Comparison of ENCODE assay signal across 8 cellular contexts in the genomic region with DNA sequence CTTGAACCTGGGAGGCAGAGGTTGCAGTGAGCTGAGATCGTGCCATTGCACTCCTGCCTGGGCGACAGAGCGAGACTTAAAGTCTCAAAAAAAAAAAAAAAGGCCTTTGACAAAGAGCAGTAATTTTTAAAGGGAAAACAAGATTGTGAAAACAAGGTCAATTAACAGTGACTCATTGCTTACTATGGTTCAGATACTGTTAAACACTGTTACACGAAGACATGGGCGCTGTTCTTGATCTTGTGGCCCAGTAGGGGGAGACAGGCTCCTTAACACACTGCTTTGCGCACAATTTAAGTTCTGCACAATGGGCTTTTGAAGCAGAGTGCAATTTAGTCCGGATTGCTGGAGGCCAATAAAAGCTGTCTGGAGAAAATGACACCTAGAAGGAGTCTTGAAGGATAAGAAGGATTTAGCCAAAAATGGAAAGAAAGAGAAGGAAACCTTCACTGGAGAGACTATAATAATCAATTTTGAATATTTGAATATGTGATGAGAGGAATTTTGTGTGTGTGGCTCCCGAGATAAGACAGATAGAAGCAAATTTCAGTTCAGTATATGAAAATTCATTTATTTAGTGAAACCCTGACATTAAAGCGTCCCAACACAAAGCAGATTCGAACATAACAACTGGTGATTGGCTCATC. TPM values are rescaled to one million over a fixed set of nuclear protein-coding genes. Genes with fewer than 3 reads are reported as not detected.
DNase-seq lines count a peak whose midpoint lies in the region; ATAC-seq, FAIRE-seq and TF ChIP-seq lines count a peak whose summit lies in the region.

No MANE protein-coding gene starts in this region.

- H3K36me3 ChIP-seq in Loucy (ENCODE audit: insufficient read depth, low read length) = peaks cover 35% of the 10 kb centered on the region
- peaks cover 17 to 28% of the 10 kb centered on the region in 2 experiments for H3K36me3 ChIP-seq in SK-N-SH (replicated peaks in 1 of 2; ENCODE audit: control insufficient read depth in 1 of 2, insufficient read depth in 2 of 2, low read length in 1 of 2)
- peaks cover 60% of the 10 kb centered on the region for H3K36me3 ChIP-seq in K562 (ENCODE audit: control insufficient read depth, insufficient read depth, low read length)

- H2AFZ ChIP-seq in Loucy (ENCODE audit: low read length) (no peak overlapping the region), SK-N-SH (ENCODE audit: low read depth) (no peak overlapping the region), K562 (ENCODE audit: low read depth, low read length) (no peak overlapping the region)

- intact Hi-C loops in K562 (cut with micrococcal nuclease) = loop anchor here (2.0 to 5.0 kb wide), 2 partner anchors 99 to 203 kb away; no protein-coding TSS in a partner anchor

- BruUV-seq in K562 (replicated peaks; lab: Mats Ljungman, UMichigan) = no TSS peak

- peaks cover 2% of the 10 kb centered on the region; the same call in 1 of the 2 replicates for H3F3A ChIP-seq in Loucy (ENCODE audit: low read depth)
- H3F3A ChIP-seq in SK-N-SH (replicated peaks; ENCODE audit: insufficient read depth) = peaks cover 16% of the 10 kb centered on the region

- peaks cover 23% of the 10 kb centered on the region for H3K4me1 ChIP-seq in Loucy (ENCODE audit: insufficient read depth, low read length, poor library complexity, severe bottlenecking)
- H3K4me1 ChIP-seq in SK-N-SH (ENCODE audit: control insufficient read depth in 1 of 2, insufficient read depth in 2 of 2, low read depth in 1 of 2, low read length in 1 of 2) = no peaks in the 10 kb centered on the region
- H3K4me1 ChIP-seq in K562 (replicated peaks in 1 of 2; ENCODE audit: control insufficient read depth in 2 of 2, insufficient read depth in 2 of 2, low read length in 2 of 2) = peaks cover 10 to 25% of the 10 kb centered on the region in 2 experiments

- TF ChIP-seq RAD21 in SK-N-SH (IDR thresholded peaks at IDR 0.05; ENCODE audit: low read length) = peak; percentile 70
- TF ChIP-seq RAD21 in K562 (CRISPR knock-in tag; conservative IDR thresholded peaks at IDR 0.05 in 1 of 2, IDR thresholded peaks at IDR 0.05 in 1 of 2) = peak; percentile 90 to 93

- WGBS in SK-N-SH (ENCODE audit: low lambda C conversion rate) = 77% methylated on average over 10 of the region's 10 CpGs
- WGBS in K562 (ENCODE audit: insufficient coverage, low coverage, missing lambda C conversion rate) = 39% methylated on average over 10 of the region's 10 CpGs

- H3K9me3 ChIP-seq in Loucy (ENCODE audit: insufficient read depth, low read depth, low read length) (no peaks in the 10 kb centered on the region), SK-N-SH (no peaks in the 10 kb centered on the region), K562 (replicated peaks; ENCODE audit: control insufficient read depth, insufficient read depth, low read depth, low read length) (no peaks in the 10 kb centered on the region)

- peak; percentile 93 for FAIRE-seq in K562 (lab: Jason Lieb, UNC)

- CTCF ChIA-PET in SK-N-SH (lab: Yijun Ruan, JAX) = interaction anchor here (0.6 to 2.7 kb wide), 14 partner anchors 9 to 191 kb away, joined by 3 to 12 read pairs (median 3); a partner anchor contains a TSS
- CTCF ChIA-PET in K562 (lab: Yijun Ruan, JAX; ENCODE audit: low intra/inter-chr PET ratio) = interaction anchor here (0.6 to 1.2 kb wide), 8 partner anchors 26 to 202 kb away, joined by 3 to 7 read pairs (median 4); no protein-coding TSS in a partner anchor

- no peaks in the 10 kb centered on the region for H3K9me1 ChIP-seq in K562 (ENCODE audit: control insufficient read depth, insufficient read depth, low read length)

- no peaks in the 10 kb centered on the region for H3K9me2 ChIP-seq in Loucy (replicated peaks; ENCODE audit: low read depth, low read length)
- no peaks in the 10 kb centered on the region for H3K9me2 ChIP-seq in SK-N-SH

- in situ Hi-C loops in K562 (cut with MboI) = loop anchor here (5.0 to 10.0 kb wide), 2 partner anchors 98 to 201 kb away; a partner anchor contains a TSS

- TF ChIP-seq EP300 in SK-N-SH (IDR thresholded peaks at IDR 0.05; ENCODE audit: borderline replicate concordance in 1 of 2, low read depth in 1 of 2, low read length in 1 of 2) = no peak
- no peak for TF ChIP-seq EP300 in K562 (IDR thresholded peaks at IDR 0.05; ENCODE audit: low read length)

- H3K27ac ChIP-seq in 22Rv1 (no peak overlapping the region), SK-N-SH (ENCODE audit: low read depth in 2 of 2, low read length in 1 of 2) (no peak overlapping the region), K562 (ENCODE audit: extremely low read depth, low read depth, low read length) (no peak overlapping the region)

- H3K4me3 ChIP-seq in Loucy (ENCODE audit: low read length, poor library complexity, severe bottlenecking) (no peak overlapping the region), SK-N-SH (ENCODE audit: low read depth in 2 of 2, low read length in 1 of 2) (peak overlapping the region in 1 of 2 experiments; percentile 51; a peak in 1 of 4 replicates), K562 (no peak overlapping the region)

- H3K4me2 ChIP-seq in Loucy (ENCODE audit: low read depth, low read length, poor library complexity, severe bottlenecking) (no peak overlapping the region), SK-N-SH (no peak overlapping the region), K562 (ENCODE audit: insufficient read depth, low read length) (no peak overlapping the region)

- TF ChIP-seq POLR2A in K562 (conservative IDR thresholded peaks at IDR 0.05) = no peak

- ATAC-seq in K562 (peak; percentile 86), GM18907 (IDR thresholded peaks at IDR 0.05; ENCODE audit: unreplicated experiment) (no peak)

- H3K79me2 ChIP-seq in Loucy (ENCODE audit: insufficient read depth, low read length) = 0 out of 2 replicates have a peak, but pooled peaks cover 4% of the 10 kb centered on the region
- H3K79me2 ChIP-seq in SK-N-SH (ENCODE audit: insufficient read depth) = peaks cover 1% of the 10 kb centered on the region; the same call in 1 of the 2 replicates
- H3K79me2 ChIP-seq in K562 (ENCODE audit: control insufficient read depth, insufficient read depth, low read length) = peaks cover 9% of the 10 kb centered on the region; the same call in 1 of the 3 replicates

- POLR2A ChIA-PET in SK-N-SH (lab: Yijun Ruan, JAX) (interaction anchor here (0.7 kb wide), 1 partner anchor 73 kb away, joined by 3 read pairs; no protein-coding TSS in a partner anchor), K562 (lab: Yijun Ruan, JAX) (interaction anchor here (1.2 kb wide), 1 partner anchor 187 kb away, joined by 6 read pairs; no protein-coding TSS in a partner anchor)

- DNase-seq in GM10266 (ENCODE audit: extremely low spot score) (no peak), SK-N-SH (peak; percentile 53), K562 (ENCODE audit: extremely low read depth in 1 of 4, low spot score in 3 of 4) (peak; percentile 74 to 89 (median 76)), inferior parietal cortex (ENCODE audit: extremely low spot score) (peak; percentile 84)
- peak; percentile 11 to 48 for DNase-seq in stimulated activated CD4-positive, alpha-beta T cell treated with anti-CD3 and anti-CD28 coated beads, Interleukin-4, amount 100 ng/mL, for 4 hours

- peak; percentile 83 for TF ChIP-seq CTCF in 22Rv1 (IDR thresholded peaks at IDR 0.05)
- TF ChIP-seq CTCF in GM10266 (IDR thresholded peaks at IDR 0.05; ENCODE audit: control insufficient read depth, insufficient read depth, low read depth, missing control alignments) = peak; percentile 65
- TF ChIP-seq CTCF in Loucy (conservative IDR thresholded peaks at IDR 0.05; ENCODE audit: low read length) = peak; percentile 92
- TF ChIP-seq CTCF in SK-N-SH (IDR thresholded peaks at IDR 0.05) = peak; percentile 78
- peak; percentile 93 to 98 (median 95) for TF ChIP-seq CTCF in K562 (IDR thresholded peaks at IDR 0.05 in 2 of 3, conservative IDR thresholded peaks at IDR 0.05 in 1 of 3; ENCODE audit: insufficient read depth in 2 of 3, low read depth in 1 of 3, low read length in 3 of 3)

- no peaks in the 10 kb centered on the region for H3K27me3 ChIP-seq in Loucy (ENCODE audit: insufficient read depth, low read length, poor library complexity, severe bottlenecking)
- no peaks in the 10 kb centered on the region for H3K27me3 ChIP-seq in SK-N-SH (ENCODE audit: insufficient read depth)
- H3K27me3 ChIP-seq in K562 (ENCODE audit: control insufficient read depth in 2 of 2, insufficient read depth in 2 of 2, low read length in 2 of 2) = no peaks in the 10 kb centered on the region

- H3K9ac ChIP-seq in Loucy (ENCODE audit: low read depth, low read length, poor library complexity, severe bottlenecking) (no peak overlapping the region), SK-N-SH (no peak overlapping the region), K562 (ENCODE audit: insufficient read depth in 1 of 2, low read depth in 2 of 2, low read length in 2 of 2) (no peak overlapping the region)

- H4K20me1 ChIP-seq in Loucy (ENCODE audit: insufficient read depth, low read length, poor library complexity, severe bottlenecking) (no peaks in the 10 kb centered on the region), SK-N-SH (ENCODE audit: insufficient read depth) (no peaks in the 10 kb centered on the region), K562 (replicated peaks; ENCODE audit: control insufficient read depth, insufficient read depth, low read length) (no peaks in the 10 kb centered on the region)

RNA-seq across cellular contexts. Expression of a gene that starts 6.0 kb away (rescaled TPM):
- polyA plus RNA-seq in SK-N-SH (2012; rRNA removed) (6.9 and 9.3 TPM in 2 replicates), K562 (2011; rRNA removed) (18.4 and 24.0 TPM in 2 replicates), K562 (2014; fragmentation: Illumina TruSeq; extraction: Trizol) (28.7 and 29.1 TPM in 2 replicates), K562 (2014; fragmentation: Nextera tagmentation; extraction: Ambion mirVana) (1 to 10 TPM; 5.0 to 5.6 TPM), K562 (2014; rRNA removed) (11.9 and 13.2 TPM in 2 replicates)
- polyA plus RNA-seq in SK-N-SH (2012; cell fraction: cytosol; rRNA removed) = 6.9 and 7.1 TPM in 2 replicates
- 8.3 and 11.0 TPM in 2 replicates for polyA plus RNA-seq in SK-N-SH (2012; cell fraction: nucleus; rRNA removed)
- total RNA-seq in K562 (2011; cell fraction: chromatin; rRNA removed; ENCODE audit: low replicate concordance) = 46.5 and 118 TPM in 2 replicates
- 23.9 and 24.3 TPM in 2 replicates for total RNA-seq in K562 (2011; cell fraction: nucleolus; rRNA removed)
- total RNA-seq in K562 (2011; cell fraction: nucleoplasm; rRNA removed) = 35.3 and 42.9 TPM in 2 replicates
- total RNA-seq in K562 (2014; rRNA removed) (14.0 and 22.5 TPM in 2 replicates), K562 (2014; rRNA removed; fragmentation: Illumina TruSeq; extraction: Trizol) (28.4 and 32.1 TPM in 2 replicates), K562 (2015; rRNA removed; fragmentation: Illumina TruSeq; extraction: Trizol) (26.5 and 26.6 TPM in 2 replicates), K562 (2021) (33.2 and 36.3 TPM in 2 replicates)
- polyA plus RNA-seq in K562 (2011; cell fraction: cytosol; rRNA removed) = 14.4 and 17.0 TPM in 2 replicates
- polyA plus RNA-seq in K562 (2011; cell fraction: nucleus; rRNA removed) = 21.7 and 22.5 TPM in 2 replicates
- polyA plus RNA-seq in K562 (2012) = 15.0 and 16.6 TPM in 2 replicates
- 60.3 and 69.3 TPM in 2 replicates for polyA minus RNA-seq in K562 (2011; rRNA and poly(A)+ RNA removed)
- 31.1 and 31.3 TPM in 2 replicates for polyA minus RNA-seq in K562 (2011; cell fraction: cytosol; rRNA and poly(A)+ RNA removed)
- polyA minus RNA-seq in K562 (2011; cell fraction: nucleus; rRNA and poly(A)+ RNA removed) = 22.2 and 41.8 TPM in 2 replicates

RNA-seq across cellular contexts. Expression of a gene that starts 22.4 kb away (rescaled TPM):
- polyA plus RNA-seq in SK-N-SH (2012; rRNA removed) = 10.1 and 16.4 TPM in 2 replicates
- polyA plus RNA-seq in SK-N-SH (2012; cell fraction: cytosol; rRNA removed) = 9.6 and 11.8 TPM in 2 replicates
- 19.9 and 49.9 TPM in 2 replicates for polyA plus RNA-seq in SK-N-SH (2012; cell fraction: nucleus; rRNA removed)
- total RNA-seq in K562 (2011; cell fraction: chromatin; rRNA removed; ENCODE audit: low replicate concordance) = 105 and 121 TPM in 2 replicates
- 31.3 and 32.5 TPM in 2 replicates for total RNA-seq in K562 (2011; cell fraction: nucleolus; rRNA removed)
- 51.2 and 83.9 TPM in 2 replicates for total RNA-seq in K562 (2011; cell fraction: nucleoplasm; rRNA removed)
- total RNA-seq in K562 (2014; rRNA removed) = 44.7 and 50.5 TPM in 2 replicates
- 112 and 127 TPM in 2 replicates for total RNA-seq in K562 (2014; rRNA removed; fragmentation: Illumina TruSeq; extraction: Trizol)
- 78.1 and 83.6 TPM in 2 replicates for total RNA-seq in K562 (2015; rRNA removed; fragmentation: Illumina TruSeq; extraction: Trizol)
- total RNA-seq in K562 (2021) = 101 and 103 TPM in 2 replicates
- polyA plus RNA-seq in K562 (2011; rRNA removed) = 112 and 136 TPM in 2 replicates
- 35.5 and 60.8 TPM in 2 replicates for polyA plus RNA-seq in K562 (2011; cell fraction: cytosol; rRNA removed)
- polyA plus RNA-seq in K562 (2011; cell fraction: nucleus; rRNA removed) = 52.5 and 59.6 TPM in 2 replicates
- polyA plus RNA-seq in K562 (2012) = 38.4 and 46.1 TPM in 2 replicates
- polyA plus RNA-seq in K562 (2014; fragmentation: Illumina TruSeq; extraction: Trizol) = 59.5 and 67.4 TPM in 2 replicates
- polyA plus RNA-seq in K562 (2014; fragmentation: Nextera tagmentation; extraction: Ambion mirVana) = 10 to 100 TPM; 28.9 to 39.7 TPM
- 53.1 and 53.4 TPM in 2 replicates for polyA plus RNA-seq in K562 (2014; rRNA removed)
- 293 and 318 TPM in 2 replicates for polyA minus RNA-seq in K562 (2011; rRNA and poly(A)+ RNA removed)
- 67.9 and 134 TPM in 2 replicates for polyA minus RNA-seq in K562 (2011; cell fraction: cytosol; rRNA and poly(A)+ RNA removed)
- polyA minus RNA-seq in K562 (2011; cell fraction: nucleus; rRNA and poly(A)+ RNA removed) = 19.9 and 34.4 TPM in 2 replicates

RNA-seq across cellular contexts. Expression of a gene that starts 25.6 kb away (rescaled TPM):
- polyA plus RNA-seq in SK-N-SH (2012; rRNA removed) = 158 and 190 TPM in 2 replicates
- polyA plus RNA-seq in SK-N-SH (2012; cell fraction: cytosol; rRNA removed) = 176 and 191 TPM in 2 replicates
- polyA plus RNA-seq in SK-N-SH (2012; cell fraction: nucleus; rRNA removed) = 74.2 and 100 TPM in 2 replicates
- total RNA-seq in K562 (2011; cell fraction: chromatin; rRNA removed; ENCODE audit: low replicate concordance) = 143 TPM in 2 replicates
- 190 and 200 TPM in 2 replicates for total RNA-seq in K562 (2011; cell fraction: nucleolus; rRNA removed)
- 178 and 226 TPM in 2 replicates for total RNA-seq in K562 (2011; cell fraction: nucleoplasm; rRNA removed)
- total RNA-seq in K562 (2014; rRNA removed) = 302 and 327 TPM in 2 replicates
- total RNA-seq in K562 (2014; rRNA removed; fragmentation: Illumina TruSeq; extraction: Trizol) = 235 and 246 TPM in 2 replicates
- 215 and 217 TPM in 2 replicates for total RNA-seq in K562 (2015; rRNA removed; fragmentation: Illumina TruSeq; extraction: Trizol)
- total RNA-seq in K562 (2021) = 231 and 238 TPM in 2 replicates
- 307 and 425 TPM in 2 replicates for polyA plus RNA-seq in K562 (2011; rRNA removed)
- 302 and 333 TPM in 2 replicates for polyA plus RNA-seq in K562 (2011; cell fraction: cytosol; rRNA removed)
- polyA plus RNA-seq in K562 (2011; cell fraction: nucleus; rRNA removed) = 61.1 and 83.0 TPM in 2 replicates
- polyA plus RNA-seq in K562 (2012) = 178 and 267 TPM in 2 replicates
- polyA plus RNA-seq in K562 (2014; fragmentation: Illumina TruSeq; extraction: Trizol) = 303 and 361 TPM in 2 replicates
- polyA plus RNA-seq in K562 (2014; fragmentation: Nextera tagmentation; extraction: Ambion mirVana) = 100 to 1,000 TPM; 536 to 541 TPM
- 411 and 464 TPM in 2 replicates for polyA plus RNA-seq in K562 (2014; rRNA removed)
- polyA minus RNA-seq in K562 (2011; rRNA and poly(A)+ RNA removed) = 317 and 349 TPM in 2 replicates
- polyA minus RNA-seq in K562 (2011; cell fraction: cytosol; rRNA and poly(A)+ RNA removed) = 86.4 and 132 TPM in 2 replicates
- polyA minus RNA-seq in K562 (2011; cell fraction: nucleus; rRNA and poly(A)+ RNA removed) = 29.5 and 35.4 TPM in 2 replicates
